ENCODE assay signal across 8 cellular contexts in the genomic region with DNA sequence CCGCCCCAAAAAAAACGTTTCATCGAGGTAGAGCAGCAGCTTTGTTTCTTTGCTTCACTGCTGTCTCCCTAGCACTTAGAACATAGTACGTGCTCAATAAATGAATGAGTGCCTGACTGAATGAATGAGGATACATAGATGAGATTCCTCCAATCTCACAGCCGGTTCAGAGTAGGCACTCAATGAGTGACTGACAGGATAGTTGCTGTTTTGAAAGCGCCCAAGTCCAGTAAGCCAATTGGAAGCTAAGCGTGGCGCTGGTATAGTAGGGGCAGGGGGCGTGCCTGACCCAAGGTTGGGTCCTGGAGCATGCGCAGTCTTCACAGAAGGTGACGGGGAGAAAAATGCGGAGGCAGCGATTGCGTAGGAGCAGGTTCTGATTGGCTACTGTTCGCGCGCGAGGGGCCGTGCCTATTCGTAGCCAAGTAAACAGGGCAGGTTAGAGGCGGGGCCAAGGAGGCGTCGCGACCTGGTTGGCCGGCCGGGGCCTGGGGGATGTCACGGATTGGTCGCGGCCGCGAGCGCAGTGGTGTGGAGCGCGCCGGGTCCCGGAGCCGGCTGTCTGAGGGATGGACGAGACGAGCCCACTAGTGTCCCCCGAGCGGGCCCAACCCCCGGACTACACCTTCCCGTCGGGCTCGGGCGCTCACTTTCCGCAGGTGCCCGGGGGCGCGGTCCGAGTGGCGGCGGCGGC. TPM values are rescaled to one million over a fixed set of nuclear protein-coding genes. Genes with fewer than 3 reads are reported as not detected.
DNase-seq lines count a peak whose midpoint lies in the region; ATAC-seq and TF ChIP-seq lines count a peak whose summit lies in the region.

A gene (plus strand): TSS at position 498 of the 694 bp plus-strand sequence. CDS start 72 bp downstream, at position 570.

- H3K27ac ChIP-seq in left lung, result peak within 1 kb of the TSS; percentile 78 to 86

- intact Hi-C loops in left lung (cut with DNase I), result no loop called here

- peaks cover 0 to 11% of the 10 kb centered on the region in 2 donors for H3K36me3 ChIP-seq in left lung

- H3K9me3 ChIP-seq in left lung, result no peaks in the 10 kb centered on the region

- H3K4me3 ChIP-seq in left lung, result peak within 1 kb of the TSS; percentile 72 to 74

- peaks cover 0 to 10% of the 10 kb centered on the region in 2 donors for H3K27me3 ChIP-seq in left lung

- ATAC-seq in GM19397 (IDR thresholded peaks at IDR 0.05; ENCODE audit: unreplicated experiment), result peak; percentile 99
- ATAC-seq in HG03565 (IDR thresholded peaks at IDR 0.05; ENCODE audit: unreplicated experiment), result peak; percentile 91
- ATAC-seq in left lung, result peak; percentile 99

- H3K4me1 ChIP-seq in left lung, result peaks cover 5 to 20% of the 10 kb centered on the region in 2 donors

- DNase-seq in CD1c-positive myeloid dendritic cell (ENCODE audit: extremely low spot score), result peak; percentile 100
- peak; percentile 92 for DNase-seq in NCI-H748 treated with DMSO at 0.1 percent for 48 hours (lab: John Stamatoyannopoulos, UW)
- DNase-seq in activated CD4-positive, alpha-beta T cell treated with anti-CD3 and anti-CD28 coated beads, Interleukin-2, amount 50 U/mL, for 1 hour, result peak; percentile 99
- DNase-seq in dermis blood vessel endothelial cell, result peak; percentile 100
- DNase-seq in left lung, result peak; percentile 98 to 100
- peak; percentile 99 for DNase-seq in stimulated activated CD4-positive, alpha-beta T cell treated with anti-CD3 and anti-CD28 coated beads, Interleukin-2, amount 100 ng/mL, for 4 hours (ENCODE audit: low read depth)

- TF ChIP-seq CTCF in left lung (IDR thresholded peaks at IDR 0.05), result peak in 1 of 2 donors; percentile 9

RNA-seq across cellular contexts. Expression of the gene that starts here (rescaled TPM):
- 16.7 and 19.7 TPM in 2 replicates for total RNA-seq in dermis blood vessel endothelial cell
- 10 to 100 TPM; 25.8 to 27.1 TPM for total RNA-seq in left lung

Comparison
In these comparisons a context has a peak if more than half of its experiments do, and no peak if none do; other contexts are left out.
1. Peak in every context shown above with its lines: DNase-seq, ATAC-seq, H3K4me3 ChIP-seq and H3K27ac ChIP-seq.